1 cellular context compared by ENCODE assay signal in genomic region chrX:1464282-1465131, GRCh38.
TF ChIP-seq lines count a peak whose summit lies in the region.

No MANE protein-coding gene starts in this region.

TF ChIP-seq in H1, 55 proteins besides CTCF, POLR2A, EP300 and RAD21:
- TF ChIP-seq CBX8 (IDR thresholded peaks at IDR 0.05; ENCODE audit: borderline replicate concordance, low read depth, low read length), result no peak
- no peak for TF ChIP-seq BACH1 (IDR thresholded peaks at IDR 0.05; ENCODE audit: low read length)
- TF ChIP-seq EZH2 (IDR thresholded peaks at IDR 0.05; ENCODE audit: low read depth, low read length, severe bottlenecking), result no peak
- no peak for TF ChIP-seq GABPA (IDR thresholded peaks at IDR 0.05; ENCODE audit: borderline replicate concordance, insufficient read depth, low read length)
- TF ChIP-seq CREB1 (IDR thresholded peaks at IDR 0.05), result no peak
- TF ChIP-seq MAFK (IDR thresholded peaks at IDR 0.05; ENCODE audit: low read depth, low read length), result no peak
- no peak for TF ChIP-seq POLR2AphosphoS5 (IDR thresholded peaks at IDR 0.05; ENCODE audit: low read depth, low read length)
- no peak for TF ChIP-seq CBX5 (IDR thresholded peaks at IDR 0.05; ENCODE audit: low read depth, low read length)
- TF ChIP-seq GTF2F1 (IDR thresholded peaks at IDR 0.05; ENCODE audit: borderline replicate concordance, low read depth, low read length), result no peak
- no peak for TF ChIP-seq SP4 (IDR thresholded peaks at IDR 0.05; ENCODE audit: low read length)
- TF ChIP-seq PHF8 (conservative IDR thresholded peaks at IDR 0.05; ENCODE audit: low read depth, low read length), result no peak
- no peak for TF ChIP-seq RBBP5 (IDR thresholded peaks at IDR 0.05; ENCODE audit: borderline replicate concordance, low read depth, low read length)
- TF ChIP-seq SIRT6 (IDR thresholded peaks at IDR 0.05; ENCODE audit: low read length), result no peak
TF ChIP-seq in H1: peak in this region for 0.
